8 cellular contexts compared by ENCODE assay signal in the genomic region with DNA sequence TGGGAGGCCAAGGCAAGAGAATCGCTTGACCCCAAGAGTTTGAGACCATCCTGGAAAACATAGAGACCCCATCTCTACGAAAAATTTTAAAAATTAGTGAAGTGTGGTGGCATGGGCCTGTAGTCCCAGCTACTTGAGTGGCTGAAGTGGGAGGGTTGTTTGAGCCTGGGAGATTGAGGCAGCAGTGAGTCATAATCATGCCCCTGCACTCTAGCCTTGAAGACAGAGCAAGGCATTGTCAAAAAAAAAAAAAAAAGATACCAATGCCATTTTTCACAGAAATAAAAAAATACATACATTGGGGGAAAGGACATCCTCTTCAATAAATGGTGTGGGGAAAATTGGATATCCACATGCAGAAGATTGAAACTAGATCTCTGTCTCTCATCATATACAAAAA.
"Had no signal": no experiment of that assay in that cellular context is flagged by ENCODE, and none has a peak within 500 bp of the region (broad histone marks: within the 10 kb centered on the region; RNA-seq: fewer than 3 reads in every experiment).

No MANE protein-coding gene starts in this region.

- H3K4me1 Mint-ChIP-seq: IgD-negative memory B cell had no signal

- H3K4me3 Mint-ChIP-seq: IgD-negative memory B cell had no signal

- H3K9ac ChIP-seq: KMS-11 had no signal

- H3K27ac ChIP-seq: HL-60, KMS-11 had no signal

- DNase-seq: IMR-90, KBM-7, KG1 had no signal

- ATAC-seq: HepG2, K562 had no signal

- H3K4me2 ChIP-seq: KMS-11 had no signal

- H3K27ac Mint-ChIP-seq: IgD-negative memory B cell had no signal

- H3K27me3 Mint-ChIP-seq: IgD-negative memory B cell had no signal

- H3K4me3 ChIP-seq: K562 had no signal

- H3K36me3 Mint-ChIP-seq: IgD-negative memory B cell had no signal
